In the genomic region with DNA sequence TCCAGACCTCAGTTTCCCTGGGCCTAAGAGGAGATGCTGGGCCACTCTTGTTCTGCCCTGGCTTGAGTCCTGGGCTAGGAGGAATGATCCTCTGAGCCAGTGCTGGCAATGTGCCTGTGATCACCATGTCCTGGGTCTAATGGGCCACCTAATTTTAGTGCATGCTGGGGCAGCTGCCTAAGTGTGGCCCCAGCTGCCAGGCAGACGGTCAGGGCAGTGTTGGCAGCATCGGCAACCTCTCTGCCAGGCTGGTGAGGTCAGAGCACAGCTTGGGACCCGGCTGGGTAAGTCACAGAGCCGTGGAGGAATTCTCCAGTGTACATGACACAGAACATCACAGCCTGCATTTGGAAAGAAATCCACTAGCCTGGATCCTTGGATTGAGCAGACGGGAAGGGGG, we compare ENCODE assay signal across 15 cellular contexts. TPM values are rescaled to one million over a fixed set of nuclear protein-coding genes. Genes with fewer than 3 reads are reported as not detected.
"Had no signal": no experiment of that assay in that cellular context is flagged by ENCODE, and none has a peak within 500 bp of the region (broad histone marks: within the 10 kb centered on the region; RNA-seq: fewer than 3 reads in every experiment).

No MANE protein-coding gene starts in this region.

- H3K4me3 ChIP-seq: cardiac muscle cell, dorsolateral prefrontal cortex, gastroesophageal sphincter, hepatocyte, tibial nerve had no signal

- H3K36me3 ChIP-seq: cardiac muscle cell, gastroesophageal sphincter, tibial nerve had no signal

- H3K4me1 ChIP-seq: gastroesophageal sphincter, tibial nerve had no signal

- H3K9me3 ChIP-seq: gastroesophageal sphincter, tibial nerve had no signal

- H3K79me2 ChIP-seq: hepatocyte had no signal

- ATAC-seq: activated T-cell treated with anti-CD3 and anti-CD28 coated beads, Interleukin-2, amount 50 U/mL, for 4 hours; gastroesophageal sphincter; stimulated activated naive B cell treated with anti-CD40 and anti-IgM and Interleukin-4, amounts not matched to agents 10 μg/mL and 1 μg/mL and 100 μg/mL, for 72 hours had no signal

- H2AFZ ChIP-seq: hepatocyte had no signal

- H3K27ac ChIP-seq: cardiac muscle cell, dorsolateral prefrontal cortex, gastroesophageal sphincter, tibial nerve, VCaP had no signal

- DNase-seq: activated CD4-positive, alpha-beta memory T cell treated with anti-CD3 and anti-CD28 coated beads, Interleukin-2, amount 10 ng/mL, durations not matched to agents 7 days and 5 days; activated effector memory CD4-positive, alpha-beta T cell treated with Interleukin-2 at 50 U/mL for 16 hours; activated naive CD4-positive, alpha-beta T cell treated with anti-CD3 and anti-CD28 coated beads, Interleukin-2, amount 50 U/mL, for 16 hours; activated T-cell treated with anti-CD3 and anti-CD28 coated beads, Interleukin-2, amount 50 U/mL, for 4 hours; dorsolateral prefrontal cortex; endodermal cell; stimulated activated CD4-positive, alpha-beta T cell treated with anti-CD3 and anti-CD28 coated beads, Interleukin-4, amount 100 ng/mL, for 1 hour; stimulated activated naive B cell treated with anti-CD40 and anti-IgM and Interleukin-4, amounts not matched to agents 10 μg/mL and 1 μg/mL and 100 μg/mL, for 72 hours had no signal

- H3K4me2 ChIP-seq: hepatocyte had no signal

RNA-seq across cellular contexts. Expression of a gene that starts 21.4 kb away (rescaled TPM):
- total RNA-seq: cardiac muscle cell, liver had no signal
- polyA plus RNA-seq: neural cell had no signal
